Comparison of ENCODE assay signal across 9 cellular contexts in genomic region chr19:48696353-48697010, GRCh38. TPM values are rescaled to one million over a fixed set of nuclear protein-coding genes. Genes with fewer than 3 reads are reported as not detected.
A peak's percentile ranks its signal among the peaks of the same experiment; 100 is the strongest.
DNase-seq lines count a peak whose midpoint lies in the region; ATAC-seq, FAIRE-seq and TF ChIP-seq lines count a peak whose summit lies in the region.
"Had no signal": no experiment of that assay in that cellular context is flagged by ENCODE, and none has a peak within 500 bp of the region (broad histone marks: within the 10 kb centered on the region; RNA-seq: fewer than 3 reads in every experiment).

No MANE protein-coding gene starts in this region.

- peaks cover 17% of the 10 kb centered on the region for H3K27me3 Mint-ChIP-seq in activated CD4-positive, alpha-beta T cell treated with anti-CD3 and anti-CD28 coated beads, Interleukin-2, amount 10 ng/mL, durations not matched to agents 24 days and 14 days
- peaks cover 43% of the 10 kb centered on the region for H3K27me3 Mint-ChIP-seq in brain

- TF ChIP-seq CTCF in brain (conservative IDR thresholded peaks at IDR 0.05), result no peak
- TF ChIP-seq CTCF in HepG2 (CRISPR knock-in tag; IDR thresholded peaks at IDR 0.05), result no peak
- TF ChIP-seq CTCF in suprapubic skin (IDR thresholded peaks at IDR 0.05), result no peak
- TF ChIP-seq CTCF in GM10248 (IDR thresholded peaks at IDR 0.05; ENCODE audit: control extremely low read depth, extremely low read depth, low read depth, missing control alignments), result no peak

- H3K9me3 Mint-ChIP-seq in activated CD4-positive, alpha-beta T cell treated with anti-CD3 and anti-CD28 coated beads, Interleukin-2, amount 10 ng/mL, durations not matched to agents 24 days and 14 days, result no peaks in the 10 kb centered on the region
- H3K9me3 Mint-ChIP-seq in brain, result peaks cover 0 to 5% (median 0%) of the 10 kb centered on the region in 5 experiments

- WGBS in HepG2 (ENCODE audit: low lambda C conversion rate), result 74% methylated on average over 33 of the region's 34 CpGs
- WGBS in suprapubic skin, result 6% methylated on average over 29 of the region's 34 CpGs

- CTCF ChIA-PET in HepG2 (lab: Yijun Ruan, JAX; ENCODE audit: low intra/inter-chr PET ratio, low total read pairs) (no interaction called here), GM10248 (lab: Yijun Ruan, JAX) (interaction anchor here (0.7 to 1.0 kb wide), 4 partner anchors 9 to 99 kb away, joined by 3 to 4 read pairs (median 3); partner anchors contain the start of gene NTN5)

- intact Hi-C loops in activated CD4-positive, alpha-beta T cell treated with anti-CD3 and anti-CD28 coated beads, Interleukin-2, amount 10 ng/mL, durations not matched to agents 24 days and 14 days (cut with micrococcal nuclease), result no loop called here
- intact Hi-C loops in HepG2 (cut with micrococcal nuclease; ENCODE audit: unreplicated experiment), result no loop called here

- no peak for DNase-seq in activated CD4-positive, alpha-beta T cell treated with anti-CD3 and anti-CD28 coated beads, Interleukin-2, amount 10 ng/mL, durations not matched to agents 24 days and 14 days
- no peak for DNase-seq in activated CD4-positive, alpha-beta T cell treated with anti-CD3 and anti-CD28 coated beads, Interleukin-2, amount 50 U/mL, for 48 hours
- DNase-seq in HepG2 (ENCODE audit: low spot score) (no peak), suprapubic skin (ENCODE audit: low spot score in 2 of 2) (no peak), GM10248 (ENCODE audit: extremely low spot score) (no peak), Kasumi-1 (lab: John Stamatoyannopoulos, UW) (no peak)

- no peaks in the 10 kb centered on the region for H3K36me3 Mint-ChIP-seq in activated CD4-positive, alpha-beta T cell treated with anti-CD3 and anti-CD28 coated beads, Interleukin-2, amount 10 ng/mL, durations not matched to agents 24 days and 14 days (ENCODE audit: low read depth)
- peaks cover 30% of the 10 kb centered on the region for H3K36me3 Mint-ChIP-seq in brain

- H3K4me3 ChIP-seq in HepG2 (replicated peaks in 1 of 3; ENCODE audit: insufficient read depth in 1 of 3, low read depth in 2 of 3, low read length in 3 of 3) (peak overlapping the region in 1 of 3 experiments; percentile 50; a peak in 1 of 6 replicates), suprapubic skin (peak overlapping the region; percentile 46)

- no TSS peak for BruUV-seq in HepG2 (replicated peaks; lab: Mats Ljungman, UMichigan)

- in situ Hi-C loops in HepG2 (cut with HindIII; ENCODE audit: extremely low pct_ligation_motif_present, low pct_unique_long_range_greater_than_20kb), result no loop called here

- no peak overlapping the region for H3K27ac Mint-ChIP-seq in activated CD4-positive, alpha-beta T cell treated with anti-CD3 and anti-CD28 coated beads, Interleukin-2, amount 10 ng/mL, durations not matched to agents 24 days and 14 days
- peak overlapping the region in 2 of 5 experiments; percentile 58 to 87 for H3K27ac Mint-ChIP-seq in brain

- H3K9me3 ChIP-seq in HepG2 (ENCODE audit: low read length), result no peaks in the 10 kb centered on the region
- no peaks in the 10 kb centered on the region for H3K9me3 ChIP-seq in suprapubic skin

- H3K4me1 Mint-ChIP-seq in activated CD4-positive, alpha-beta T cell treated with anti-CD3 and anti-CD28 coated beads, Interleukin-2, amount 10 ng/mL, durations not matched to agents 24 days and 14 days, result peaks cover 9% of the 10 kb centered on the region
- peaks cover 12% of the 10 kb centered on the region for H3K4me1 Mint-ChIP-seq in brain

- H3K4me3 Mint-ChIP-seq in activated CD4-positive, alpha-beta T cell treated with anti-CD3 and anti-CD28 coated beads, Interleukin-2, amount 10 ng/mL, durations not matched to agents 24 days and 14 days, result peak overlapping the region; percentile 47
- peak overlapping the region; percentile 16 to 70 (median 66) for H3K4me3 Mint-ChIP-seq in brain

- H3K4me1 ChIP-seq in HepG2 (ENCODE audit: insufficient read depth, low read length), result peaks cover 35% of the 10 kb centered on the region
- peaks cover 21% of the 10 kb centered on the region for H3K4me1 ChIP-seq in suprapubic skin

- no peak for TF ChIP-seq RAD21 in HepG2 (CRISPR knock-in tag; IDR thresholded peaks at IDR 0.05)

- no peak; the same call in 2 of the 3 replicates for ATAC-seq in HepG2
- ATAC-seq in GM21786 (IDR thresholded peaks at IDR 0.05; ENCODE audit: unreplicated experiment), result no peak

- H3K4me2 ChIP-seq in HepG2 (ENCODE audit: low read depth, low read length), result peak overlapping the region; percentile 32; the same call in 1 of the 2 replicates

- POLR2A ChIA-PET in HepG2 (lab: Yijun Ruan, JAX), result interaction anchor here (1.0 to 2.2 kb wide), 5 partner anchors 15 to 42 kb away, joined by 4 to 9 read pairs (median 5); no protein-coding TSS in a partner anchor
- POLR2A ChIA-PET in GM10248 (lab: Yijun Ruan, JAX), result no interaction called here

- no peaks in the 10 kb centered on the region for H3K36me3 ChIP-seq in HepG2 (replicated peaks in 1 of 2; ENCODE audit: control insufficient read depth in 1 of 2, insufficient read depth in 2 of 2, low read length in 2 of 2)
- no peaks in the 10 kb centered on the region for H3K36me3 ChIP-seq in suprapubic skin

- FAIRE-seq in HepG2 (lab: Jason Lieb, UNC), result no peak

- no peaks in the 10 kb centered on the region for H4K20me1 ChIP-seq in HepG2 (ENCODE audit: insufficient read depth, low read length)

- TF ChIP-seq EP300 in HepG2 (IDR thresholded peaks at IDR 0.05; ENCODE audit: low read depth in 2 of 2, low read length in 2 of 2) (no peak), HepG2 (CRISPR knock-in tag; IDR thresholded peaks at IDR 0.05; ENCODE audit: borderline replicate concordance) (no peak), suprapubic skin (IDR thresholded peaks at IDR 0.05) (no peak)

- no peak for TF ChIP-seq POLR2A in HepG2 (IDR thresholded peaks at IDR 0.05; ENCODE audit: insufficient read depth in 1 of 2, low read depth in 2 of 2, low read length in 2 of 2)
- peak in 1 of 2 donors; percentile 14 for TF ChIP-seq POLR2A in suprapubic skin (IDR thresholded peaks at IDR 0.05)

- H3K9ac ChIP-seq in HepG2 (ENCODE audit: insufficient read depth, low read depth, low read length), result no peak overlapping the region

- H3K27ac ChIP-seq in HepG2 (ENCODE audit: extremely low read length, insufficient read depth, low read length) (no peak overlapping the region), suprapubic skin (peak overlapping the region; percentile 80)

- peaks cover 0 to 3% of the 10 kb centered on the region in 2 experiments; a peak in 1 of 5 replicates for H3K27me3 ChIP-seq in HepG2 (ENCODE audit: control insufficient read depth in 1 of 2, insufficient read depth in 2 of 2, low read length in 2 of 2)
- no peaks in the 10 kb centered on the region for H3K27me3 ChIP-seq in suprapubic skin

- H2AFZ ChIP-seq in HepG2 (ENCODE audit: low read length), result no peak overlapping the region

- no peaks in the 10 kb centered on the region for H3K79me2 ChIP-seq in HepG2 (ENCODE audit: insufficient read depth, low read length)

RNA-seq across cellular contexts. Expression of gene FUT2, which starts 0.7 kb away (rescaled TPM):
- not detected in 2 replicates for total RNA-seq in activated CD4-positive, alpha-beta T cell treated with anti-CD3 and anti-CD28 coated beads, Interleukin-2, amount 10 ng/mL, durations not matched to agents 24 days and 14 days
- 3.1 TPM for polyA plus RNA-seq in brain (ENCODE audit: insufficient read depth, low read depth, low replicate concordance)
- total RNA-seq in HepG2 (2016; rRNA removed; fragmentation: Illumina TruSeq; extraction: Trizol), result 0.07 TPM in 1 of 2 replicates, not detected in the other
- total RNA-seq in HepG2 (2016; cell fraction: cytosol; rRNA removed; fragmentation: Illumina TruSeq; extraction: Trizol; ENCODE audit: low read depth), result 1.1 TPM in 1 of 2 replicates, not detected in the other
- total RNA-seq in HepG2 (2016; cell fraction: insoluble cytoplasmic fraction; rRNA removed; fragmentation: Illumina TruSeq; extraction: Trizol), result 0.19 and 0.39 TPM in 2 replicates
- 0.10 and 0.12 TPM in 2 replicates for total RNA-seq in HepG2 (2016; cell fraction: membrane; rRNA removed; fragmentation: Illumina TruSeq; extraction: Trizol)
- 0.16 TPM in 1 of 2 replicates, not detected in the other for total RNA-seq in HepG2 (2016; cell fraction: nucleus; rRNA removed; fragmentation: Illumina TruSeq; extraction: Trizol)
- polyA plus RNA-seq in HepG2 (2011; rRNA removed), result 0.10 TPM in 1 of 2 replicates, not detected in the other
- not detected in 2 replicates for polyA plus RNA-seq in HepG2 (2011; cell fraction: cytosol; rRNA removed)
- 0.21 TPM in 1 of 2 replicates, not detected in the other for polyA plus RNA-seq in HepG2 (2011; cell fraction: nucleus; rRNA removed)
- 0.19 and 0.32 TPM in 2 replicates for polyA plus RNA-seq in HepG2 (2012)
- 0.03 TPM in 1 of 2 replicates, not detected in the other for polyA plus RNA-seq in HepG2 (2016; cell fraction: cytosol; fragmentation: Illumina TruSeq; extraction: Trizol; ENCODE audit: low read depth)
- polyA plus RNA-seq in HepG2 (2016; cell fraction: insoluble cytoplasmic fraction; fragmentation: Illumina TruSeq; extraction: Trizol; ENCODE audit: low read depth), result not detected in 2 replicates
- not detected in 2 replicates for polyA plus RNA-seq in HepG2 (2016; cell fraction: membrane; fragmentation: Illumina TruSeq; extraction: Trizol; ENCODE audit: low read depth)
- polyA plus RNA-seq in HepG2 (2016; cell fraction: nucleus; fragmentation: Illumina TruSeq; extraction: Trizol; ENCODE audit: insufficient read depth, low read depth), result 0.15 TPM in 1 of 2 replicates, not detected in the other
- not detected in 2 replicates for polyA minus RNA-seq in HepG2 (2011; rRNA and poly(A)+ RNA removed; ENCODE audit: low replicate concordance)
- polyA minus RNA-seq in HepG2 (2011; cell fraction: cytosol; rRNA and poly(A)+ RNA removed), result not detected in 2 replicates
- not detected in 2 replicates for polyA minus RNA-seq in HepG2 (2011; cell fraction: nucleus; rRNA and poly(A)+ RNA removed)
- total RNA-seq in suprapubic skin, result 10 to 100 TPM in 1 of 4 donors, 1 to 10 TPM in 3; 2.1 to 17.4 (median 4.9) TPM
- polyA plus RNA-seq: BJ had no signal

RNA-seq across cellular contexts. Expression of gene MAMSTR, which starts 23.0 kb away (rescaled TPM):
- total RNA-seq in activated CD4-positive, alpha-beta T cell treated with anti-CD3 and anti-CD28 coated beads, Interleukin-2, amount 10 ng/mL, durations not matched to agents 24 days and 14 days, result 1.2 and 1.4 TPM in 2 replicates
- polyA plus RNA-seq in brain (ENCODE audit: insufficient read depth, low read depth, low replicate concordance), result 3.6 TPM
- 2.0 and 2.2 TPM in 2 replicates for total RNA-seq in HepG2 (2016; rRNA removed; fragmentation: Illumina TruSeq; extraction: Trizol)
- 2.4 and 2.6 TPM in 2 replicates for total RNA-seq in HepG2 (2016; cell fraction: cytosol; rRNA removed; fragmentation: Illumina TruSeq; extraction: Trizol; ENCODE audit: low read depth)
- 1.4 and 2.1 TPM in 2 replicates for total RNA-seq in HepG2 (2016; cell fraction: insoluble cytoplasmic fraction; rRNA removed; fragmentation: Illumina TruSeq; extraction: Trizol)
- total RNA-seq in HepG2 (2016; cell fraction: membrane; rRNA removed; fragmentation: Illumina TruSeq; extraction: Trizol), result 2.7 and 3.4 TPM in 2 replicates
- 2.1 and 2.5 TPM in 2 replicates for total RNA-seq in HepG2 (2016; cell fraction: nucleus; rRNA removed; fragmentation: Illumina TruSeq; extraction: Trizol)
- 2.4 and 2.7 TPM in 2 replicates for polyA plus RNA-seq in HepG2 (2011; rRNA removed)
- 1.4 and 1.7 TPM in 2 replicates for polyA plus RNA-seq in HepG2 (2011; cell fraction: cytosol; rRNA removed)
- polyA plus RNA-seq in HepG2 (2011; cell fraction: nucleus; rRNA removed), result 7.2 and 7.7 TPM in 2 replicates
- 3.9 and 5.7 TPM in 2 replicates for polyA plus RNA-seq in HepG2 (2012)
- polyA plus RNA-seq in HepG2 (2016; cell fraction: cytosol; fragmentation: Illumina TruSeq; extraction: Trizol; ENCODE audit: low read depth), result 2.3 and 3.3 TPM in 2 replicates
- 3.3 and 5.0 TPM in 2 replicates for polyA plus RNA-seq in HepG2 (2016; cell fraction: insoluble cytoplasmic fraction; fragmentation: Illumina TruSeq; extraction: Trizol; ENCODE audit: low read depth)
- polyA plus RNA-seq in HepG2 (2016; cell fraction: membrane; fragmentation: Illumina TruSeq; extraction: Trizol; ENCODE audit: low read depth), result 3.1 and 3.8 TPM in 2 replicates
- polyA plus RNA-seq in HepG2 (2016; cell fraction: nucleus; fragmentation: Illumina TruSeq; extraction: Trizol; ENCODE audit: insufficient read depth, low read depth), result 8.7 and 10.3 TPM in 2 replicates
- 1.3 and 3.6 TPM in 2 replicates for polyA minus RNA-seq in HepG2 (2011; rRNA and poly(A)+ RNA removed; ENCODE audit: low replicate concordance)
- 2.6 and 4.8 TPM in 2 replicates for polyA minus RNA-seq in HepG2 (2011; cell fraction: cytosol; rRNA and poly(A)+ RNA removed)
- polyA minus RNA-seq in HepG2 (2011; cell fraction: nucleus; rRNA and poly(A)+ RNA removed), result 1.9 and 2.2 TPM in 2 replicates
- 1 to 10 TPM in 3 of 4 donors, under 1 TPM in 1; 0.57 to 1.6 (median 1.5) TPM for total RNA-seq in suprapubic skin

RNA-seq across cellular contexts. Expression of gene NTN5, which starts 23.7 kb away (rescaled TPM):
- 0.30 and 0.78 TPM in 2 replicates for total RNA-seq in activated CD4-positive, alpha-beta T cell treated with anti-CD3 and anti-CD28 coated beads, Interleukin-2, amount 10 ng/mL, durations not matched to agents 24 days and 14 days
- polyA plus RNA-seq in brain (ENCODE audit: insufficient read depth, low read depth, low replicate concordance) (0.78 TPM), HepG2 (2011; rRNA removed) (0.03 and 0.05 TPM in 2 replicates)
- total RNA-seq in HepG2 (2016; rRNA removed; fragmentation: Illumina TruSeq; extraction: Trizol) (not detected in 2 replicates), suprapubic skin (1 to 10 TPM in 2 of 4 donors, under 1 TPM in 2; 0.64 to 2.2 (median 1.3) TPM)
- not detected in 2 replicates for total RNA-seq in HepG2 (2016; cell fraction: cytosol; rRNA removed; fragmentation: Illumina TruSeq; extraction: Trizol; ENCODE audit: low read depth)
- total RNA-seq in HepG2 (2016; cell fraction: insoluble cytoplasmic fraction; rRNA removed; fragmentation: Illumina TruSeq; extraction: Trizol), result not detected in 2 replicates
- not detected in 2 replicates for total RNA-seq in HepG2 (2016; cell fraction: membrane; rRNA removed; fragmentation: Illumina TruSeq; extraction: Trizol)
- not detected in 2 replicates for total RNA-seq in HepG2 (2016; cell fraction: nucleus; rRNA removed; fragmentation: Illumina TruSeq; extraction: Trizol)
- not detected in 2 replicates for polyA plus RNA-seq in HepG2 (2011; cell fraction: cytosol; rRNA removed)
- 0.27 and 0.42 TPM in 2 replicates for polyA plus RNA-seq in HepG2 (2011; cell fraction: nucleus; rRNA removed)
- 0.12 TPM in 1 of 2 replicates, not detected in the other for polyA plus RNA-seq in HepG2 (2012)
- polyA plus RNA-seq in HepG2 (2016; cell fraction: cytosol; fragmentation: Illumina TruSeq; extraction: Trizol; ENCODE audit: low read depth), result not detected in 2 replicates
- polyA plus RNA-seq in HepG2 (2016; cell fraction: insoluble cytoplasmic fraction; fragmentation: Illumina TruSeq; extraction: Trizol; ENCODE audit: low read depth), result not detected in 2 replicates
- polyA plus RNA-seq in HepG2 (2016; cell fraction: membrane; fragmentation: Illumina TruSeq; extraction: Trizol; ENCODE audit: low read depth), result not detected in 2 replicates
- not detected in 2 replicates for polyA plus RNA-seq in HepG2 (2016; cell fraction: nucleus; fragmentation: Illumina TruSeq; extraction: Trizol; ENCODE audit: insufficient read depth, low read depth)
- not detected in 2 replicates for polyA minus RNA-seq in HepG2 (2011; rRNA and poly(A)+ RNA removed; ENCODE audit: low replicate concordance)
- polyA minus RNA-seq in HepG2 (2011; cell fraction: cytosol; rRNA and poly(A)+ RNA removed), result not detected in 2 replicates
- not detected in 2 replicates for polyA minus RNA-seq in HepG2 (2011; cell fraction: nucleus; rRNA and poly(A)+ RNA removed)

RNA-seq across cellular contexts. Expression of gene RASIP1, which starts 43.9 kb away (rescaled TPM):
- total RNA-seq in activated CD4-positive, alpha-beta T cell treated with anti-CD3 and anti-CD28 coated beads, Interleukin-2, amount 10 ng/mL, durations not matched to agents 24 days and 14 days, result 0.71 and 0.82 TPM in 2 replicates
- 4.7 TPM for polyA plus RNA-seq in brain (ENCODE audit: insufficient read depth, low read depth, low replicate concordance)
- 0.44 and 0.49 TPM in 2 replicates for total RNA-seq in HepG2 (2016; rRNA removed; fragmentation: Illumina TruSeq; extraction: Trizol)
- total RNA-seq in HepG2 (2016; cell fraction: cytosol; rRNA removed; fragmentation: Illumina TruSeq; extraction: Trizol; ENCODE audit: low read depth), result 0.18 and 0.20 TPM in 2 replicates
- total RNA-seq in HepG2 (2016; cell fraction: insoluble cytoplasmic fraction; rRNA removed; fragmentation: Illumina TruSeq; extraction: Trizol), result 0.16 and 0.32 TPM in 2 replicates
- total RNA-seq in HepG2 (2016; cell fraction: membrane; rRNA removed; fragmentation: Illumina TruSeq; extraction: Trizol), result 0.09 and 0.24 TPM in 2 replicates
- 0.22 TPM in 1 of 2 replicates, not detected in the other for total RNA-seq in HepG2 (2016; cell fraction: nucleus; rRNA removed; fragmentation: Illumina TruSeq; extraction: Trizol)
- 0.58 and 1.1 TPM in 2 replicates for polyA plus RNA-seq in HepG2 (2011; rRNA removed)
- polyA plus RNA-seq in HepG2 (2011; cell fraction: cytosol; rRNA removed), result 0.49 and 0.71 TPM in 2 replicates
- 2.6 and 3.2 TPM in 2 replicates for polyA plus RNA-seq in HepG2 (2011; cell fraction: nucleus; rRNA removed)
- 1.3 and 1.9 TPM in 2 replicates for polyA plus RNA-seq in HepG2 (2012)
- 0.14 and 0.21 TPM in 2 replicates for polyA plus RNA-seq in HepG2 (2016; cell fraction: cytosol; fragmentation: Illumina TruSeq; extraction: Trizol; ENCODE audit: low read depth)
- polyA plus RNA-seq in HepG2 (2016; cell fraction: insoluble cytoplasmic fraction; fragmentation: Illumina TruSeq; extraction: Trizol; ENCODE audit: low read depth), result 0.27 and 0.31 TPM in 2 replicates
- 0.11 and 0.30 TPM in 2 replicates for polyA plus RNA-seq in HepG2 (2016; cell fraction: membrane; fragmentation: Illumina TruSeq; extraction: Trizol; ENCODE audit: low read depth)
- 0.86 and 0.89 TPM in 2 replicates for polyA plus RNA-seq in HepG2 (2016; cell fraction: nucleus; fragmentation: Illumina TruSeq; extraction: Trizol; ENCODE audit: insufficient read depth, low read depth)
- polyA minus RNA-seq in HepG2 (2011; rRNA and poly(A)+ RNA removed; ENCODE audit: low replicate concordance), result 1.6 and 73.9 TPM in 2 replicates
- polyA minus RNA-seq in HepG2 (2011; cell fraction: cytosol; rRNA and poly(A)+ RNA removed), result 0.79 and 0.89 TPM in 2 replicates
- 1.1 and 1.2 TPM in 2 replicates for polyA minus RNA-seq in HepG2 (2011; cell fraction: nucleus; rRNA and poly(A)+ RNA removed)
- 10 to 100 TPM in 1 of 4 donors, 1 to 10 TPM in 3; 5.1 to 16.1 (median 6.5) TPM for total RNA-seq in suprapubic skin

RNA-seq across cellular contexts. Expression of gene IZUMO1, which starts 50.2 kb away (rescaled TPM):
- 0.21 TPM in 1 of 2 replicates, not detected in the other for total RNA-seq in activated CD4-positive, alpha-beta T cell treated with anti-CD3 and anti-CD28 coated beads, Interleukin-2, amount 10 ng/mL, durations not matched to agents 24 days and 14 days
- polyA plus RNA-seq in brain (ENCODE audit: insufficient read depth, low read depth, low replicate concordance) (0.20 TPM), HepG2 (2011; rRNA removed) (0.07 and 0.16 TPM in 2 replicates)
- total RNA-seq in HepG2 (2016; rRNA removed; fragmentation: Illumina TruSeq; extraction: Trizol) (0.22 TPM in 1 of 2 replicates, not detected in the other), suprapubic skin (under 1 TPM in 2 of 4 donors, not detected in 2; 0.40 to 0.45 TPM)
- total RNA-seq in HepG2 (2016; cell fraction: cytosol; rRNA removed; fragmentation: Illumina TruSeq; extraction: Trizol; ENCODE audit: low read depth), result not detected in 2 replicates
- total RNA-seq in HepG2 (2016; cell fraction: insoluble cytoplasmic fraction; rRNA removed; fragmentation: Illumina TruSeq; extraction: Trizol), result 0.11 TPM in 1 of 2 replicates, not detected in the other
- total RNA-seq in HepG2 (2016; cell fraction: membrane; rRNA removed; fragmentation: Illumina TruSeq; extraction: Trizol), result 0.59 TPM in 1 of 2 replicates, not detected in the other
- total RNA-seq in HepG2 (2016; cell fraction: nucleus; rRNA removed; fragmentation: Illumina TruSeq; extraction: Trizol), result not detected in 2 replicates
- polyA plus RNA-seq in HepG2 (2011; cell fraction: cytosol; rRNA removed), result not detected in 2 replicates
- 1.2 and 1.7 TPM in 2 replicates for polyA plus RNA-seq in HepG2 (2011; cell fraction: nucleus; rRNA removed)
- 0.09 and 0.50 TPM in 2 replicates for polyA plus RNA-seq in HepG2 (2012)
- polyA plus RNA-seq in HepG2 (2016; cell fraction: cytosol; fragmentation: Illumina TruSeq; extraction: Trizol; ENCODE audit: low read depth), result not detected in 2 replicates
- not detected in 2 replicates for polyA plus RNA-seq in HepG2 (2016; cell fraction: insoluble cytoplasmic fraction; fragmentation: Illumina TruSeq; extraction: Trizol; ENCODE audit: low read depth)
- polyA plus RNA-seq in HepG2 (2016; cell fraction: membrane; fragmentation: Illumina TruSeq; extraction: Trizol; ENCODE audit: low read depth), result not detected in 2 replicates
- polyA plus RNA-seq in HepG2 (2016; cell fraction: nucleus; fragmentation: Illumina TruSeq; extraction: Trizol; ENCODE audit: insufficient read depth, low read depth), result 0.46 and 0.85 TPM in 2 replicates
- 0.30 TPM in 1 of 2 replicates, not detected in the other for polyA minus RNA-seq in HepG2 (2011; rRNA and poly(A)+ RNA removed; ENCODE audit: low replicate concordance)
- polyA minus RNA-seq in HepG2 (2011; cell fraction: cytosol; rRNA and poly(A)+ RNA removed), result not detected in 2 replicates
- 0.37 and 0.39 TPM in 2 replicates for polyA minus RNA-seq in HepG2 (2011; cell fraction: nucleus; rRNA and poly(A)+ RNA removed)
- polyA plus RNA-seq: BJ had no signal
